1 cellular context compared by ENCODE assay signal in genomic region chr19:58380736-58381459, GRCh38.
TF ChIP-seq lines count a peak whose summit lies in the region.

Gene ZNF837, minus strand, starts transcription at chr19:58381030. Its CDS starts 11,698 bp downstream, at chr19:58369332.

TF ChIP-seq in HEK293, 187 proteins besides CTCF, POLR2A, EP300 and RAD21 (continued from another document and continues in another):
- peak; percentile 96 for TF ChIP-seq KLF17 (tag by site-specific recombination; IDR thresholded peaks at IDR 0.05)
- TF ChIP-seq ZSCAN4 (tag by site-specific recombination; IDR thresholded peaks at IDR 0.05) = peak; percentile 75
- peak; percentile 84 for TF ChIP-seq ZNF10 (tag by site-specific recombination; IDR thresholded peaks at IDR 0.05)
- TF ChIP-seq, protein P1, sequence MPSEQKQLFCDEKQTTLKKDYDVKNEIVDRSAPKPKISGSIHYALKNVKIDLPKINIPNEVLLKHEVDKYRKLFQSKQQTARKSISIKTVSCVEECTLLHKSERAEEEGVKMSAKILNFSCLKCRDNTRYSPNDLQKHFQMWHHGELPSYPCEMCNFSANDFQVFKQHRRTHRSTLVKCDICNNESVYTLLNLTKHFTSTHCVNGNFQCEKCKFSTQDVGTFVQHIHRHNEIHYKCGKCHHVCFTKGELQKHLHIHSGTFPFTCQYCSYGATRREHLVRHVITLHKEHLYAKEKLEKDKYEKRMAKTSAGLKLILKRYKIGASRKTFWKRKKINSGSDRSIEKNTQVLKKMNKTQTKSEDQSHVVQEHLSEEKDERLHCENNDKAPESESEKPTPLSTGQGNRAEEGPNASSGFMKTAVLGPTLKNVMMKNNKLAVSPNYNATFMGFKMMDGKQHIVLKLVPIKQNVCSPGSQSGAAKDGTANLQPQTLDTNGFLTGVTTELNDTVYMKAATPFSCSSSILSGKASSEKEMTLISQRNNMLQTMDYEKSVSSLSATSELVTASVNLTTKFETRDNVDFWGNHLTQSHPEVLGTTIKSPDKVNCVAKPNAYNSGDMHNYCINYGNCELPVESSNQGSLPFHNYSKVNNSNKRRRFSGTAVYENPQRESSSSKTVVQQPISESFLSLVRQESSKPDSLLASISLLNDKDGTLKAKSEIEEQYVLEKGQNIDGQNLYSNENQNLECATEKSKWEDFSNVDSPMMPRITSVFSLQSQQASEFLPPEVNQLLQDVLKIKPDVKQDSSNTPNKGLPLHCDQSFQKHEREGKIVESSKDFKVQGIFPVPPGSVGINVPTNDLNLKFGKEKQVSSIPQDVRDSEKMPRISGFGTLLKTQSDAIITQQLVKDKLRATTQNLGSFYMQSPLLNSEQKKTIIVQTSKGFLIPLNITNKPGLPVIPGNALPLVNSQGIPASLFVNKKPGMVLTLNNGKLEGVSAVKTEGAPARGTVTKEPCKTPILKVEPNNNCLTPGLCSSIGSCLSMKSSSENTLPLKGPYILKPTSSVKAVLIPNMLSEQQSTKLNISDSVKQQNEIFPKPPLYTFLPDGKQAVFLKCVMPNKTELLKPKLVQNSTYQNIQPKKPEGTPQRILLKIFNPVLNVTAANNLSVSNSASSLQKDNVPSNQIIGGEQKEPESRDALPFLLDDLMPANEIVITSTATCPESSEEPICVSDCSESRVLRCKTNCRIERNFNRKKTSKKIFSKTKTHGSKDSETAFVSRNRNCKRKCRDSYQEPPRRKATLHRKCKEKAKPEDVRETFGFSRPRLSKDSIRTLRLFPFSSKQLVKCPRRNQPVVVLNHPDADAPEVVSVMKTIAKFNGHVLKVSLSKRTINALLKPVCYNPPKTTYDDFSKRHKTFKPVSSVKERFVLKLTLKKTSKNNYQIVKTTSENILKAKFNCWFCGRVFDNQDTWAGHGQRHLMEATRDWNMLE (tag by site-specific recombination; conservative IDR thresholded peaks at IDR 0.05; ENCODE audit: low read depth) = no peak; the same call in 1 of the 2 replicates
- 0 out of 2 replicates have a peak, but pooled peaks have one; percentile 16 for TF ChIP-seq ZNF133 (tag by site-specific recombination; IDR thresholded peaks at IDR 0.05)
- no peak for TF ChIP-seq GLI2 (tag by site-specific recombination; IDR thresholded peaks at IDR 0.05; ENCODE audit: borderline replicate concordance, low read depth)
- 0 out of 2 replicates have a peak, but pooled peaks have one; percentile 67 for TF ChIP-seq ZNF837 (tag by site-specific recombination; IDR thresholded peaks at IDR 0.05)
- no peak for TF ChIP-seq RBAK (tag by site-specific recombination; IDR thresholded peaks at IDR 0.05)
- no peak for TF ChIP-seq ZNF558 (tag by site-specific recombination; IDR thresholded peaks at IDR 0.05)
- no peak for TF ChIP-seq ZBTB1 (tag by site-specific recombination; IDR thresholded peaks at IDR 0.05)
- TF ChIP-seq, protein P2, sequence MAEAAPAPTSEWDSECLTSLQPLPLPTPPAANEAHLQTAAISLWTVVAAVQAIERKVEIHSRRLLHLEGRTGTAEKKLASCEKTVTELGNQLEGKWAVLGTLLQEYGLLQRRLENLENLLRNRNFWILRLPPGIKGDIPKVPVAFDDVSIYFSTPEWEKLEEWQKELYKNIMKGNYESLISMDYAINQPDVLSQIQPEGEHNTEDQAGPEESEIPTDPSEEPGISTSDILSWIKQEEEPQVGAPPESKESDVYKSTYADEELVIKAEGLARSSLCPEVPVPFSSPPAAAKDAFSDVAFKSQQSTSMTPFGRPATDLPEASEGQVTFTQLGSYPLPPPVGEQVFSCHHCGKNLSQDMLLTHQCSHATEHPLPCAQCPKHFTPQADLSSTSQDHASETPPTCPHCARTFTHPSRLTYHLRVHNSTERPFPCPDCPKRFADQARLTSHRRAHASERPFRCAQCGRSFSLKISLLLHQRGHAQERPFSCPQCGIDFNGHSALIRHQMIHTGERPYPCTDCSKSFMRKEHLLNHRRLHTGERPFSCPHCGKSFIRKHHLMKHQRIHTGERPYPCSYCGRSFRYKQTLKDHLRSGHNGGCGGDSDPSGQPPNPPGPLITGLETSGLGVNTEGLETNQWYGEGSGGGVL (tag by site-specific recombination; IDR thresholded peaks at IDR 0.05) = peak; percentile 54; the same call in 1 of the 2 replicates
- peak; percentile 68 for TF ChIP-seq PRDM10 (tag by site-specific recombination; IDR thresholded peaks at IDR 0.05)
- no peak for TF ChIP-seq ZNF19 (tag by site-specific recombination; IDR thresholded peaks at IDR 0.05; ENCODE audit: low read depth)
- TF ChIP-seq ZNF670 (tag by site-specific recombination; IDR thresholded peaks at IDR 0.05; ENCODE audit: low read depth) = no peak
- no peak for TF ChIP-seq BCL6B (tag by site-specific recombination; IDR thresholded peaks at IDR 0.05)
- TF ChIP-seq ZNF394 (tag by site-specific recombination; IDR thresholded peaks at IDR 0.05; ENCODE audit: borderline replicate concordance) = peak; percentile 70
- TF ChIP-seq GLI4 (tag by site-specific recombination; IDR thresholded peaks at IDR 0.05) = peak; percentile 98
- 0 out of 2 replicates have a peak, but pooled peaks have one; percentile 35 for TF ChIP-seq ZNF146 (tag by site-specific recombination; IDR thresholded peaks at IDR 0.05)
- peak; percentile 59; the same call in 1 of the 2 replicates for TF ChIP-seq ZBTB8A (tag by site-specific recombination; IDR thresholded peaks at IDR 0.05)
- TF ChIP-seq ZNF37A (tag by site-specific recombination; IDR thresholded peaks at IDR 0.05) = no peak
- TF ChIP-seq ZNF280D (tag by site-specific recombination; IDR thresholded peaks at IDR 0.05) = no peak
- no peak for TF ChIP-seq ZNF624 (tag by site-specific recombination; IDR thresholded peaks at IDR 0.05)
- TF ChIP-seq ZBTB20 (tag by site-specific recombination; IDR thresholded peaks at IDR 0.05) = peak; percentile 100
- TF ChIP-seq ZNF112 (tag by site-specific recombination; IDR thresholded peaks at IDR 0.05) = no peak
- 0 out of 2 replicates have a peak, but pooled peaks have one; percentile 9 for TF ChIP-seq ZNF560 (tag by site-specific recombination; IDR thresholded peaks at IDR 0.05; ENCODE audit: borderline replicate concordance)
- TF ChIP-seq ZFP3 (tag by site-specific recombination; IDR thresholded peaks at IDR 0.05; ENCODE audit: low read depth) = no peak
- no peak for TF ChIP-seq ZNF555 (tag by site-specific recombination; conservative IDR thresholded peaks at IDR 0.05)
- TF ChIP-seq ZNF223 (tag by site-specific recombination; IDR thresholded peaks at IDR 0.05) = 0 out of 2 replicates have a peak, but pooled peaks have one; percentile 11
- peak; percentile 97 for TF ChIP-seq KLF8 (tag by site-specific recombination; IDR thresholded peaks at IDR 0.05)
- no peak for TF ChIP-seq MEIS1 (CRISPR knock-in tag; IDR thresholded peaks at IDR 0.05; ENCODE audit: borderline replicate concordance)
- peak; percentile 85; the same call in 1 of the 2 replicates for TF ChIP-seq ZBTB7A (tag by site-specific recombination; IDR thresholded peaks at IDR 0.05; ENCODE audit: low read depth)
- no peak for TF ChIP-seq ZNF404 (tag by site-specific recombination; IDR thresholded peaks at IDR 0.05)
- peak; percentile 93; the same call in 1 of the 2 replicates for TF ChIP-seq ZNF24 (tag by site-specific recombination; IDR thresholded peaks at IDR 0.05)
- TF ChIP-seq HOXA7 (CRISPR knock-in tag; IDR thresholded peaks at IDR 0.05; ENCODE audit: borderline replicate concordance) = no peak
- TF ChIP-seq ZBTB26 (tag by site-specific recombination; optimal IDR thresholded peaks at IDR 0.05) = peak; percentile 97
- TF ChIP-seq ZNF473 (tag by site-specific recombination; IDR thresholded peaks at IDR 0.05) = no peak
- TF ChIP-seq INSM2 (tag by site-specific recombination; IDR thresholded peaks at IDR 0.05) = peak; percentile 79
- TF ChIP-seq ZNF658 (tag by site-specific recombination; IDR thresholded peaks at IDR 0.05) = no peak; the same call in 1 of the 2 replicates
- TF ChIP-seq IKZF3 (tag by site-specific recombination; IDR thresholded peaks at IDR 0.05) = no peak
